ENCODE assay signal across 1 cellular context in genomic region chr9:37942616-37943328, GRCh38.
TF ChIP-seq lines count a peak whose summit lies in the region.

No MANE protein-coding gene starts in this region.

TF ChIP-seq in SK-N-SH, 30 proteins besides CTCF, POLR2A, EP300 and RAD21 (continued from another document):
- TF ChIP-seq REST (IDR thresholded peaks at IDR 0.05; ENCODE audit: low read depth, low read length) (no peak), FOSL2 (IDR thresholded peaks at IDR 0.05; ENCODE audit: borderline replicate concordance, low read depth) (no peak), NRF1 (IDR thresholded peaks at IDR 0.05; ENCODE audit: low read depth, low read length) (no peak), MEF2A (IDR thresholded peaks at IDR 0.05; ENCODE audit: borderline replicate concordance, low read depth) (no peak), MXI1 (IDR thresholded peaks at IDR 0.05; ENCODE audit: low read depth, low read length) (no peak), ZBTB33 (IDR thresholded peaks at IDR 0.05; ENCODE audit: borderline replicate concordance, low read depth) (no peak), EZH2phosphoT487 (IDR thresholded peaks at IDR 0.05; ENCODE audit: borderline replicate concordance, low read depth) (no peak), NFIC (IDR thresholded peaks at IDR 0.05; ENCODE audit: borderline replicate concordance) (no peak), POLR2AphosphoS5 (IDR thresholded peaks at IDR 0.05; ENCODE audit: low read depth, low read length) (no peak), TEAD4 (IDR thresholded peaks at IDR 0.05; ENCODE audit: borderline replicate concordance, insufficient read depth) (no peak), RXRA (IDR thresholded peaks at IDR 0.05; ENCODE audit: borderline replicate concordance, low read depth) (no peak), FOXM1 (IDR thresholded peaks at IDR 0.05; ENCODE audit: low read depth) (no peak), JUND (IDR thresholded peaks at IDR 0.05) (no peak), GABPA (IDR thresholded peaks at IDR 0.05; ENCODE audit: low read depth) (no peak), ELF1 (IDR thresholded peaks at IDR 0.05) (no peak)
